Comparison of ENCODE assay signal across 14 cellular contexts in the genomic region with DNA sequence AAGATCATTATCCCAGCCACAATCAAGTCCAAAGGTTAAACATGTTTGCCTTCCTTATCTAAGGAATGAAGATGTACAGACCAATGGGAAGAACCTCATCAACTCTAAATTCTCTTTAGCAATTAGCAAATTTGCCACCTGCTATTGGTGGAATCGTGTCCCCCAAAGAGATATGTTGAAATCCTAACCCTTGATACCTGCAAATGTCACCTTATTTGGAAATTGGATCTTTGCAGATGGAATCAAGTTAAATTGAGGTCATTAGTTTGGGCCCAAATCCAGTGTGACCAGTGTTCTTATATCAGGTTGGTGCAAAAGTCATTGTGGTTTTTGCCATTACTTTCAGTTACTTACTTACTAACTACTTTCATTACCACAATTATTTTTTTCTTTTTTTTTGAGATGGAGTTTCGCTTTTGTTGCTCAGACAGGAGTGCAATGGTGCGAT. TPM values are rescaled to one million over a fixed set of nuclear protein-coding genes. Genes with fewer than 3 reads are reported as not detected.
DNase-seq lines count a peak whose midpoint lies in the region; ATAC-seq, FAIRE-seq and TF ChIP-seq lines count a peak whose summit lies in the region.
"Had no signal": no experiment of that assay in that cellular context is flagged by ENCODE, and none has a peak within 500 bp of the region (broad histone marks: within the 10 kb centered on the region; RNA-seq: fewer than 3 reads in every experiment).

No MANE protein-coding gene starts in this region.

- H3K27ac ChIP-seq in MM.1S (ENCODE audit: low read length): no peak overlapping the region
- H3K27ac ChIP-seq in ovary: no peak overlapping the region
- H3K27ac ChIP-seq: SK-N-MC had no signal

- H3K9me3 ChIP-seq in MM.1S (replicated peaks; ENCODE audit: insufficient read depth, low read length) (no peaks in the 10 kb centered on the region), ovary (no peaks in the 10 kb centered on the region)

- no peaks in the 10 kb centered on the region for H3K9me2 ChIP-seq in MM.1S (replicated peaks; ENCODE audit: insufficient read depth, low read length)

- H3K9ac ChIP-seq in MM.1S (ENCODE audit: low read length): no peak overlapping the region

- H3K79me2 ChIP-seq in MM.1S (ENCODE audit: low read length): no peaks in the 10 kb centered on the region

- no peak overlapping the region for H3K4me3 Mint-ChIP-seq in activated CD8-positive, alpha-beta memory T cell treated with anti-CD3 and anti-CD28 coated beads, Interleukin-2, amount 10 ng/mL, durations not matched to agents 7 days and 5 days
- H3K4me3 Mint-ChIP-seq in activated T-cell treated with anti-CD3 and anti-CD28 coated beads, Interleukin-2, amount 50 U/mL, for 4 hours: no peak overlapping the region
- H3K4me3 Mint-ChIP-seq: nephron had no signal

- no peaks in the 10 kb centered on the region for H3K36me3 Mint-ChIP-seq in activated CD8-positive, alpha-beta memory T cell treated with anti-CD3 and anti-CD28 coated beads, Interleukin-2, amount 10 ng/mL, durations not matched to agents 7 days and 5 days
- H3K36me3 Mint-ChIP-seq in activated T-cell treated with anti-CD3 and anti-CD28 coated beads, Interleukin-2, amount 50 U/mL, for 4 hours (ENCODE audit: insufficient read depth): no peaks in the 10 kb centered on the region

- no peak overlapping the region for H2AFZ ChIP-seq in MM.1S (ENCODE audit: low read length)

- no peak for TF ChIP-seq CTCF in MM.1S (IDR thresholded peaks at IDR 0.05; ENCODE audit: low read length)
- TF ChIP-seq CTCF in ovary (IDR thresholded peaks at IDR 0.05): no peak
- no peak for TF ChIP-seq CTCF in D721Med (IDR thresholded peaks at IDR 0.05; ENCODE audit: insufficient read depth, missing control alignments)

- CTCF ChIA-PET in activated CD8-positive, alpha-beta memory T cell treated with anti-CD3 and anti-CD28 coated beads, Interleukin-2, amount 10 ng/mL, durations not matched to agents 7 days and 5 days (lab: Charles Lee): no interaction called here

- H3K4me1 ChIP-seq in MM.1S (ENCODE audit: low read length) (peaks cover 6% of the 10 kb centered on the region; the same call in 1 of the 2 replicates), ovary (ENCODE audit: insufficient read depth) (no peaks in the 10 kb centered on the region)

- intact Hi-C loops in ovary (cut with DNase I) (no loop called here), left cardiac atrium (cut with DNase I) (no loop called here)

- no peak for FAIRE-seq in D721Med (lab: Jason Lieb, UNC)
- FAIRE-seq: small intestine had no signal

- H3K4me3 ChIP-seq in MM.1S (ENCODE audit: low read length) (no peak overlapping the region), ovary (no peak overlapping the region)
- H3K4me3 ChIP-seq: SK-N-MC had no signal

- no peaks in the 10 kb centered on the region for H3F3A ChIP-seq in MM.1S (ENCODE audit: insufficient read depth, low read length)

- no peak for DNase-seq in activated CD8-positive, alpha-beta memory T cell treated with anti-CD3 and anti-CD28 coated beads, Interleukin-2, amount 10 ng/mL, durations not matched to agents 7 days and 5 days
- DNase-seq in activated CD8-positive, alpha-beta memory T cell treated with anti-CD3 and anti-CD28 coated beads for 24 hours: no peak
- DNase-seq in MM.1S (peak; percentile 82), ovary (no peak), left cardiac atrium (no peak), D721Med (ENCODE audit: insufficient read length, low spot score) (no peak)
- DNase-seq in activated T-cell treated with anti-CD3 and anti-CD28 coated beads, Interleukin-2, amount 50 U/mL, for 4 hours: no peak
- DNase-seq: 8988T, activated gamma-delta T cell treated with Interleukin-2 at 50 U/mL for 16 hours, NCI-H69 had no signal

- no peak overlapping the region for H3K27ac Mint-ChIP-seq in activated CD8-positive, alpha-beta memory T cell treated with anti-CD3 and anti-CD28 coated beads, Interleukin-2, amount 10 ng/mL, durations not matched to agents 7 days and 5 days
- H3K27ac Mint-ChIP-seq: nephron had no signal

- H3K4me2 ChIP-seq in MM.1S (ENCODE audit: low read depth, low read length): no peak overlapping the region

- TF ChIP-seq EP300 in ovary (IDR thresholded peaks at IDR 0.05): no peak

- H3K9me3 Mint-ChIP-seq in activated CD8-positive, alpha-beta memory T cell treated with anti-CD3 and anti-CD28 coated beads, Interleukin-2, amount 10 ng/mL, durations not matched to agents 7 days and 5 days (ENCODE audit: low read depth): peaks cover 2% of the 10 kb centered on the region
- no peaks in the 10 kb centered on the region for H3K9me3 Mint-ChIP-seq in activated T-cell treated with anti-CD3 and anti-CD28 coated beads, Interleukin-2, amount 50 U/mL, for 4 hours
- H3K9me3 Mint-ChIP-seq: nephron had no signal

- peak; percentile 39 for ATAC-seq in activated CD8-positive, alpha-beta memory T cell treated with anti-CD3 and anti-CD28 coated beads, Interleukin-2, amount 10 ng/mL, durations not matched to agents 7 days and 5 days
- peak; percentile 76 for ATAC-seq in HG02973 (IDR thresholded peaks at IDR 0.05; ENCODE audit: unreplicated experiment)
- no peak for ATAC-seq in activated T-cell treated with anti-CD3 and anti-CD28 coated beads, Interleukin-2, amount 50 U/mL, for 4 hours
- ATAC-seq in left cardiac atrium: no peak

- H3K27me3 ChIP-seq in MM.1S (replicated peaks; ENCODE audit: insufficient read depth, low read length) (peaks cover 86% of the 10 kb centered on the region), ovary (no peaks in the 10 kb centered on the region)

- H3K36me3 ChIP-seq in MM.1S (replicated peaks; ENCODE audit: insufficient read depth, low read length) (no peaks in the 10 kb centered on the region), ovary (no peaks in the 10 kb centered on the region)

- H3K4me1 Mint-ChIP-seq in activated CD8-positive, alpha-beta memory T cell treated with anti-CD3 and anti-CD28 coated beads, Interleukin-2, amount 10 ng/mL, durations not matched to agents 7 days and 5 days: peaks cover 9% of the 10 kb centered on the region
- H3K4me1 Mint-ChIP-seq in activated T-cell treated with anti-CD3 and anti-CD28 coated beads, Interleukin-2, amount 50 U/mL, for 4 hours (ENCODE audit: low read depth): peaks cover 2% of the 10 kb centered on the region
- H3K4me1 Mint-ChIP-seq: nephron had no signal

- WGBS in ovary, 3 donors: 92 to 96% (median 95%) methylated on average over 3 of the region's 3 CpGs

- H3K27me3 Mint-ChIP-seq in activated CD8-positive, alpha-beta memory T cell treated with anti-CD3 and anti-CD28 coated beads, Interleukin-2, amount 10 ng/mL, durations not matched to agents 7 days and 5 days: peaks cover 2% of the 10 kb centered on the region
- H3K27me3 Mint-ChIP-seq in activated T-cell treated with anti-CD3 and anti-CD28 coated beads, Interleukin-2, amount 50 U/mL, for 4 hours (ENCODE audit: low read depth): peaks cover 11% of the 10 kb centered on the region

- no peaks in the 10 kb centered on the region for H4K20me1 ChIP-seq in MM.1S (ENCODE audit: insufficient read depth, low read length)

- TF ChIP-seq POLR2A in ovary (IDR thresholded peaks at IDR 0.05): no peak

RNA-seq across cellular contexts. Expression of gene KLHL31, which starts 31.3 kb away (rescaled TPM):
- total RNA-seq in activated CD8-positive, alpha-beta memory T cell treated with anti-CD3 and anti-CD28 coated beads, Interleukin-2, amount 10 ng/mL, durations not matched to agents 7 days and 5 days: under 1 TPM; 0.23 TPM
- total RNA-seq in ovary (1 to 10 TPM in 1 of 7 donors, under 1 TPM in 6; 0.12 to 2.0 (median 0.76) TPM), left cardiac atrium (100 to 1,000 TPM; 165 to 238 TPM)
- polyA plus RNA-seq in ovary: under 1 TPM; 0.08 to 0.27 TPM
- total RNA-seq in activated T-cell treated with anti-CD3 and anti-CD28 coated beads, Interleukin-2, amount 50 U/mL, for 4 hours: under 1 TPM; 0.13 to 0.16 (median 0.14) TPM

Comparison
In these comparisons a context has a peak if more than half of its experiments do, and no peak if none do; other contexts are left out.
1. ATAC-seq: peak in activated CD8-positive, alpha-beta memory T cell treated with anti-CD3 and anti-CD28 coated beads, Interleukin-2, amount 10 ng/mL, durations not matched to agents 7 days and 5 days (single experiment) and HG02973 (single experiment); none in activated T-cell treated with anti-CD3 and anti-CD28 coated beads, Interleukin-2, amount 50 U/mL, for 4 hours (0 of 2) and left cardiac atrium (0 of 2).
2. RNA of gene KLHL31, which starts 31.3 kb away (total RNA-seq): 165 to 238 TPM in left cardiac atrium; 0.12 to 2.0 TPM in ovary, 0.23 TPM in activated CD8-positive, alpha-beta memory T cell treated with anti-CD3 and anti-CD28 coated beads, Interleukin-2, amount 10 ng/mL, durations not matched to agents 7 days and 5 days and 0.13 to 0.16 TPM in activated T-cell treated with anti-CD3 and anti-CD28 coated beads, Interleukin-2, amount 50 U/mL, for 4 hours; every median in the first group is over 10 times any median in the second.